Comparison of ENCODE assay signal across 10 cellular contexts in genomic region chr14:103014466-103015319, GRCh38. TPM values are rescaled to one million over a fixed set of nuclear protein-coding genes. Genes with fewer than 3 reads are reported as not detected.
A peak's percentile ranks its signal among the peaks of the same experiment; 100 is the strongest.
DNase-seq lines count a peak whose midpoint lies in the region; ATAC-seq and TF ChIP-seq lines count a peak whose summit lies in the region.
"Had no signal": no experiment of that assay in that cellular context is flagged by ENCODE, and none has a peak within 500 bp of the region (broad histone marks: within the 10 kb centered on the region; RNA-seq: fewer than 3 reads in every experiment).

No MANE protein-coding gene starts in this region.

- peaks cover 7% of the 10 kb centered on the region for H3K4me1 Mint-ChIP-seq in activated T-helper 1 cell treated with anti-CD3 and anti-CD28 coated beads, Interleukin-12 subunit alpha, Interleukin-12 subunit beta, Interleukin-2, Interleukin-4 antibody, amounts not matched to agents 30 ng/mL and 10 ng/mL and 1 ng/mL, durations not matched to agents 14 hours and 24 hours and 36 hours (ENCODE audit: low read depth)

- peaks cover 11 to 27% (median 20%) of the 10 kb centered on the region in 4 donors for H3K36me3 ChIP-seq in esophagus muscularis mucosa

- no peaks in the 10 kb centered on the region for H3K27me3 ChIP-seq in esophagus muscularis mucosa

- peaks cover 32 to 68% (median 56%) of the 10 kb centered on the region in 4 donors for H3K4me1 ChIP-seq in esophagus muscularis mucosa

- no peaks in the 10 kb centered on the region for H3K9me3 Mint-ChIP-seq in activated T-helper 1 cell treated with anti-CD3 and anti-CD28 coated beads, Interleukin-12 subunit alpha, Interleukin-12 subunit beta, Interleukin-2, Interleukin-4 antibody, amounts not matched to agents 30 ng/mL and 10 ng/mL and 1 ng/mL, durations not matched to agents 14 hours and 24 hours and 36 hours
- H3K9me3 Mint-ChIP-seq: activated naive CD4-positive, alpha-beta T cell treated with anti-CD3 and anti-CD28 coated beads, Interleukin-2, amount 50 U/mL, for 72 hours had no signal

- H3K9me3 ChIP-seq in esophagus muscularis mucosa, result no peaks in the 10 kb centered on the region

- H3K27ac ChIP-seq in esophagus muscularis mucosa (replicated peaks in 1 of 4), result no peak overlapping the region

- WGBS in esophagus muscularis mucosa, result 44% methylated on average over 12 of the region's 12 CpGs

- TF ChIP-seq POLR2A in esophagus muscularis mucosa (IDR thresholded peaks at IDR 0.05; ENCODE audit: low read depth), result no peak

- no peak overlapping the region for H3K4me3 ChIP-seq in esophagus muscularis mucosa

- no peak for TF ChIP-seq EP300 in esophagus muscularis mucosa (IDR thresholded peaks at IDR 0.05)

- TF ChIP-seq CTCF in esophagus muscularis mucosa (IDR thresholded peaks at IDR 0.05), result no peak

- no peaks in the 10 kb centered on the region for H3K36me3 Mint-ChIP-seq in activated T-helper 1 cell treated with anti-CD3 and anti-CD28 coated beads, Interleukin-12 subunit alpha, Interleukin-12 subunit beta, Interleukin-2, Interleukin-4 antibody, amounts not matched to agents 30 ng/mL and 10 ng/mL and 1 ng/mL, durations not matched to agents 14 hours and 24 hours and 36 hours (ENCODE audit: low read depth)
- H3K36me3 Mint-ChIP-seq: activated naive CD4-positive, alpha-beta T cell treated with anti-CD3 and anti-CD28 coated beads, Interleukin-2, amount 50 U/mL, for 72 hours had no signal

- H3K27ac Mint-ChIP-seq in activated T-helper 1 cell treated with anti-CD3 and anti-CD28 coated beads, Interleukin-12 subunit alpha, Interleukin-12 subunit beta, Interleukin-2, Interleukin-4 antibody, amounts not matched to agents 30 ng/mL and 10 ng/mL and 1 ng/mL, durations not matched to agents 14 hours and 24 hours and 36 hours, result no peak overlapping the region

- DNase-seq in AG20443 (ENCODE audit: low spot score) (peak; percentile 74), LHCN-M2 (ENCODE audit: low read depth) (peak; percentile 49), UCSD-AML1 (lab: John Stamatoyannopoulos, UW; ENCODE audit: unreplicated experiment) (peak; percentile 35), iris pigment epithelial cell (ENCODE audit: low read depth) (peak; percentile 61), SW 1271 (lab: John Stamatoyannopoulos, UW) (no peak), esophagus muscularis mucosa (ENCODE audit: extremely low spot score) (no peak)
- DNase-seq in activated T-helper 1 cell treated with anti-CD3 and anti-CD28 coated beads, Interleukin-12 subunit alpha, Interleukin-12 subunit beta, Interleukin-2, Interleukin-4 antibody, amounts not matched to agents 30 ng/mL and 10 ng/mL and 1 ng/mL, durations not matched to agents 14 hours and 24 hours and 36 hours (ENCODE audit: low spot score), result no peak
- DNase-seq: left cardiac atrium had no signal

- ATAC-seq in HG03469 (IDR thresholded peaks at IDR 0.05; ENCODE audit: unreplicated experiment), result no peak
- ATAC-seq: left cardiac atrium had no signal

- no peak overlapping the region for H3K4me3 Mint-ChIP-seq in activated T-helper 1 cell treated with anti-CD3 and anti-CD28 coated beads, Interleukin-12 subunit alpha, Interleukin-12 subunit beta, Interleukin-2, Interleukin-4 antibody, amounts not matched to agents 30 ng/mL and 10 ng/mL and 1 ng/mL, durations not matched to agents 14 hours and 24 hours and 36 hours

- intact Hi-C loops in activated T-helper 1 cell treated with anti-CD3 and anti-CD28 coated beads, Interleukin-12 subunit alpha, Interleukin-12 subunit beta, Interleukin-2, Interleukin-4 antibody, amounts not matched to agents 30 ng/mL and 10 ng/mL and 1 ng/mL, durations not matched to agents 14 hours and 24 hours and 36 hours (cut with micrococcal nuclease), result no loop called here
- intact Hi-C loops in esophagus muscularis mucosa (cut with DNase I), result no loop called here

- H3K27me3 Mint-ChIP-seq in activated T-helper 1 cell treated with anti-CD3 and anti-CD28 coated beads, Interleukin-12 subunit alpha, Interleukin-12 subunit beta, Interleukin-2, Interleukin-4 antibody, amounts not matched to agents 30 ng/mL and 10 ng/mL and 1 ng/mL, durations not matched to agents 14 hours and 24 hours and 36 hours (ENCODE audit: insufficient read depth), result peaks cover 5% of the 10 kb centered on the region

RNA-seq across cellular contexts. Expression of gene CDC42BPB, which starts 42.7 kb away (rescaled TPM):
- total RNA-seq in LHCN-M2 (2014; rRNA removed) (56.6 and 59.5 TPM in 2 replicates), esophagus muscularis mucosa (100 to 1,000 TPM in 2 of 4 donors, 10 to 100 TPM in 2; 93.9 to 132 (median 110) TPM)
- polyA plus RNA-seq in LHCN-M2 (2012), result 50.1 TPM
- total RNA-seq in activated T-helper 1 cell treated with anti-CD3 and anti-CD28 coated beads, Interleukin-12 subunit alpha, Interleukin-12 subunit beta, Interleukin-2, Interleukin-4 antibody, amounts not matched to agents 30 ng/mL and 10 ng/mL and 1 ng/mL, durations not matched to agents 14 hours and 24 hours and 36 hours, result 1.5 and 1.6 TPM in 2 replicates

Comparison
In these comparisons a context has a peak if more than half of its experiments do, and no peak if none do; other contexts are left out.
1. DNase-seq: peak in AG20443 (single experiment), LHCN-M2 (single experiment), UCSD-AML1 (single experiment) and iris pigment epithelial cell (single experiment); none in SW 1271 (0 of 2), activated T-helper 1 cell treated with anti-CD3 and anti-CD28 coated beads, Interleukin-12 subunit alpha, Interleukin-12 subunit beta, Interleukin-2, Interleukin-4 antibody, amounts not matched to agents 30 ng/mL and 10 ng/mL and 1 ng/mL, durations not matched to agents 14 hours and 24 hours and 36 hours (single experiment) and esophagus muscularis mucosa (single experiment).
2. RNA of gene CDC42BPB, which starts 42.7 kb away (total RNA-seq): 93.9 to 132 TPM in esophagus muscularis mucosa and 56.6 to 59.5 TPM in LHCN-M2; 1.5 to 1.6 TPM in activated T-helper 1 cell treated with anti-CD3 and anti-CD28 coated beads, Interleukin-12 subunit alpha, Interleukin-12 subunit beta, Interleukin-2, Interleukin-4 antibody, amounts not matched to agents 30 ng/mL and 10 ng/mL and 1 ng/mL, durations not matched to agents 14 hours and 24 hours and 36 hours; every median in the first group is over 10 times any median in the second.